ENCODE assay signal across 25 cellular contexts in genomic region chr6:105618247-105618646, GRCh38.
"Had no signal": no experiment of that assay in that cellular context is flagged by ENCODE, and none has a peak within 500 bp of the region (broad histone marks: within the 10 kb centered on the region; RNA-seq: fewer than 3 reads in every experiment).

No MANE protein-coding gene starts in this region.

- H3K9me3 ChIP-seq: heart left ventricle, psoas muscle, testis, transverse colon had no signal

- H3K4me1 ChIP-seq: heart left ventricle, parathyroid adenoma, psoas muscle, spleen had no signal

- DNase-seq: activated CD4-positive, alpha-beta T cell treated with anti-CD3 and anti-CD28 coated beads for 36 hours; activated CD4-positive, CD25-positive, alpha-beta regulatory T cell; activated CD8-positive, alpha-beta memory T cell treated with anti-CD3 and anti-CD28 coated beads, Interleukin-2, amount 10 ng/mL, durations not matched to agents 7 days and 5 days; activated CD8-positive, alpha-beta T cell treated with anti-CD3 and anti-CD28 coated beads, Interleukin-2, amount 10 ng/mL, durations not matched to agents 7 days and 5 days; activated effector memory CD4-positive, alpha-beta T cell treated with Interleukin-2 at 50 U/mL for 16 hours; activated naive CD4-positive, alpha-beta T cell treated with Interleukin-2 at 50 U/mL for 16 hours; activated naive CD8-positive, alpha-beta T cell treated with anti-CD3 and anti-CD28 coated beads for 36 hours; activated T-cell treated with anti-CD3 and anti-CD28 coated beads for 4 hours; activated T-cell treated with anti-CD3 and anti-CD28 coated beads, Interleukin-2, amount 50 U/mL, for 72 hours; amniotic stem cell; caudate nucleus; heart left ventricle; hypothalamus; immature natural killer cell; kidney; midbrain; naive thymus-derived CD8-positive, alpha-beta T cell; nucleus accumbens; psoas muscle; spleen; stimulated activated naive CD4-positive, alpha-beta T cell treated with Interleukin-2 at 50 U/mL for 16 hours; testis; transverse colon had no signal

- H2AFZ ChIP-seq: parathyroid adenoma had no signal

- H3K36me3 ChIP-seq: heart left ventricle, spleen, transverse colon had no signal

- ATAC-seq: activated CD4-positive, alpha-beta T cell treated with anti-CD3 and anti-CD28 coated beads for 36 hours; activated CD8-positive, alpha-beta memory T cell treated with anti-CD3 and anti-CD28 coated beads, Interleukin-2, amount 10 ng/mL, durations not matched to agents 7 days and 5 days; activated CD8-positive, alpha-beta T cell treated with anti-CD3 and anti-CD28 coated beads, Interleukin-2, amount 10 ng/mL, durations not matched to agents 7 days and 5 days; activated T-cell treated with anti-CD3 and anti-CD28 coated beads, Interleukin-2, amount 50 U/mL, for 72 hours; esophagus mucosa; heart left ventricle; naive thymus-derived CD8-positive, alpha-beta T cell; psoas muscle had no signal

- H3K4me3 ChIP-seq: heart left ventricle, psoas muscle, spleen, testis, transverse colon had no signal

- H3K79me2 ChIP-seq: parathyroid adenoma had no signal

- H3K27me3 ChIP-seq: heart left ventricle, spleen, testis, transverse colon had no signal

- H3K27ac ChIP-seq: heart left ventricle, parathyroid adenoma, psoas muscle, spleen, testis, transverse colon had no signal

- H3K9ac ChIP-seq: parathyroid adenoma had no signal
